19 cellular contexts compared by ENCODE assay signal in genomic region chr12:2023365-2023764, GRCh38. TPM values are rescaled to one million over a fixed set of nuclear protein-coding genes. Genes with fewer than 3 reads are reported as not detected.
"Had no signal": no experiment of that assay in that cellular context is flagged by ENCODE, and none has a peak within 500 bp of the region (broad histone marks: within the 10 kb centered on the region; RNA-seq: fewer than 3 reads in every experiment).

No MANE protein-coding gene starts in this region.

- H2AFZ ChIP-seq: parathyroid adenoma had no signal

- H3K36me3 ChIP-seq: neutrophil, thyroid gland had no signal

- H3K79me2 ChIP-seq: parathyroid adenoma had no signal

- DNase-seq: activated CD4-positive, alpha-beta T cell treated with anti-CD3 and anti-CD28 coated beads, Interleukin-2, amount 50 U/mL, for 1 hour; activated CD8-positive, alpha-beta memory T cell treated with anti-CD3 and anti-CD28 coated beads for 24 hours; activated naive CD8-positive, alpha-beta T cell treated with anti-CD3 and anti-CD28 coated beads for 36 hours; amygdala; naive thymus-derived CD8-positive, alpha-beta T cell; stimulated activated CD4-positive, alpha-beta T cell treated with anti-CD3 and anti-CD28 coated beads, Interleukin-12 subunit alpha, Interleukin-12 subunit beta, amount 100 ng/mL, for 4 hours; stimulated activated CD4-positive, alpha-beta T cell treated with anti-CD3 and anti-CD28 coated beads, Interleukin-2, amount 100 ng/mL, for 24 hours had no signal

- H3K27me3 ChIP-seq: thyroid gland had no signal

- H3K27ac ChIP-seq: coronary artery, foreskin keratinocyte, neutrophil, parathyroid adenoma, thyroid gland had no signal

- H3K9me3 ChIP-seq: neutrophil, thyroid gland had no signal

- H3K4me3 Mint-ChIP-seq: activated naive CD8-positive, alpha-beta T cell treated with anti-CD3 and anti-CD28 coated beads for 36 hours; activated T-helper 1 cell treated with anti-CD3 and anti-CD28 coated beads, Interleukin-12 subunit alpha, Interleukin-12 subunit beta, Interleukin-2, Interleukin-4 antibody, amounts not matched to agents 30 ng/mL and 10 ng/mL and 1 ng/mL, durations not matched to agents 14 hours and 24 hours and 36 hours; brain; central memory CD8-positive, alpha-beta T cell; naive thymus-derived CD8-positive, alpha-beta T cell; stimulated activated effector memory CD8-positive, alpha-beta T cell treated with anti-CD3 and anti-CD28 coated beads, Interleukin-12 subunit alpha, Interleukin-12 subunit beta, amount 100 ng/mL, for 72 hours; T-helper 2 cell treated with Interferon-gamma antibody and Interleukin-4, amounts not matched to agents 5 μg/mL and 100 μg/mL, for 36 hours had no signal

- ATAC-seq: activated CD4-positive, CD25-positive, alpha-beta regulatory T cell treated with anti-CD3 and anti-CD28 coated beads, Interleukin-2, amount 50 U/mL, for 24 hours; foreskin keratinocyte; naive thymus-derived CD8-positive, alpha-beta T cell; stimulated activated effector memory CD8-positive, alpha-beta T cell treated with anti-CD3 and anti-CD28 coated beads, Interleukin-12 subunit alpha, Interleukin-12 subunit beta, amount 100 ng/mL, for 72 hours had no signal

- H3K4me1 Mint-ChIP-seq: activated naive CD8-positive, alpha-beta T cell treated with anti-CD3 and anti-CD28 coated beads for 36 hours; central memory CD8-positive, alpha-beta T cell; naive thymus-derived CD8-positive, alpha-beta T cell; stimulated activated effector memory CD8-positive, alpha-beta T cell treated with anti-CD3 and anti-CD28 coated beads, Interleukin-12 subunit alpha, Interleukin-12 subunit beta, amount 100 ng/mL, for 72 hours had no signal

- H3K4me3 ChIP-seq: coronary artery, lung, thyroid gland had no signal

- H3K4me1 ChIP-seq: foreskin keratinocyte, parathyroid adenoma, thyroid gland had no signal

- H3K9me3 Mint-ChIP-seq: activated naive CD8-positive, alpha-beta T cell treated with anti-CD3 and anti-CD28 coated beads for 36 hours; activated T-helper 1 cell treated with anti-CD3 and anti-CD28 coated beads, Interleukin-12 subunit alpha, Interleukin-12 subunit beta, Interleukin-2, Interleukin-4 antibody, amounts not matched to agents 30 ng/mL and 10 ng/mL and 1 ng/mL, durations not matched to agents 14 hours and 24 hours and 36 hours; brain; central memory CD8-positive, alpha-beta T cell; stimulated activated effector memory CD8-positive, alpha-beta T cell treated with anti-CD3 and anti-CD28 coated beads, Interleukin-12 subunit alpha, Interleukin-12 subunit beta, amount 100 ng/mL, for 72 hours; T-helper 2 cell treated with Interferon-gamma antibody and Interleukin-4, amounts not matched to agents 5 μg/mL and 100 μg/mL, for 36 hours had no signal

- H3K36me3 Mint-ChIP-seq: activated naive CD8-positive, alpha-beta T cell treated with anti-CD3 and anti-CD28 coated beads for 36 hours; brain; stimulated activated effector memory CD8-positive, alpha-beta T cell treated with anti-CD3 and anti-CD28 coated beads, Interleukin-12 subunit alpha, Interleukin-12 subunit beta, amount 100 ng/mL, for 72 hours had no signal

- H3K27ac Mint-ChIP-seq: activated naive CD8-positive, alpha-beta T cell treated with anti-CD3 and anti-CD28 coated beads for 36 hours; activated T-helper 1 cell treated with anti-CD3 and anti-CD28 coated beads, Interleukin-12 subunit alpha, Interleukin-12 subunit beta, Interleukin-2, Interleukin-4 antibody, amounts not matched to agents 30 ng/mL and 10 ng/mL and 1 ng/mL, durations not matched to agents 14 hours and 24 hours and 36 hours; brain; naive thymus-derived CD8-positive, alpha-beta T cell; stimulated activated effector memory CD8-positive, alpha-beta T cell treated with anti-CD3 and anti-CD28 coated beads, Interleukin-12 subunit alpha, Interleukin-12 subunit beta, amount 100 ng/mL, for 72 hours; T-helper 2 cell treated with Interferon-gamma antibody and Interleukin-4, amounts not matched to agents 5 μg/mL and 100 μg/mL, for 36 hours had no signal

- H3K9ac ChIP-seq: parathyroid adenoma had no signal

RNA-seq across cellular contexts. Expression of gene CACNA1C, which starts 29.4 kb away (rescaled TPM):
- total RNA-seq: foreskin keratinocyte had no signal
- polyA plus RNA-seq: foreskin keratinocyte had no signal
